ENCODE assay signal across 16 cellular contexts in genomic region chr12:54980341-54980740, GRCh38. TPM values are rescaled to one million over a fixed set of nuclear protein-coding genes. Genes with fewer than 3 reads are reported as not detected.
A peak's percentile ranks its signal among the peaks of the same experiment; 100 is the strongest.
DNase-seq lines count a peak whose midpoint lies in the region; ATAC-seq and TF ChIP-seq lines count a peak whose summit lies in the region.
"Had no signal": no experiment of that assay in that cellular context is flagged by ENCODE, and none has a peak within 500 bp of the region (broad histone marks: within the 10 kb centered on the region; RNA-seq: fewer than 3 reads in every experiment).

No MANE protein-coding gene starts in this region.

- H4K5ac ChIP-seq in mesendoderm (ENCODE audit: low read length), result no peak overlapping the region

- peak overlapping the region; percentile 90 to 92 (median 91) for H3K4me3 Mint-ChIP-seq in T-cell
- peak overlapping the region; percentile 85 for H3K4me3 Mint-ChIP-seq in activated CD8-positive, alpha-beta T cell treated with anti-CD3 and anti-CD28 coated beads for 36 hours
- peak overlapping the region; percentile 87 for H3K4me3 Mint-ChIP-seq in activated naive CD8-positive, alpha-beta T cell treated with anti-CD3 and anti-CD28 coated beads for 36 hours
- H3K4me3 Mint-ChIP-seq: H9 had no signal

- no peak overlapping the region for H2AK5ac ChIP-seq in mesendoderm (ENCODE audit: low read length)

- no CpG with 5 or more reads among the region's 5 CpGs for WGBS in mesendoderm (ENCODE audit: extremely low coverage, insufficient coverage, low lambda C conversion rate)

- no peak overlapping the region for H3K27ac ChIP-seq in mesendoderm (ENCODE audit: low read depth, low read length)
- H3K27ac ChIP-seq: suprapubic skin had no signal

- no peaks in the 10 kb centered on the region for H3K79me2 ChIP-seq in mesendoderm (ENCODE audit: control insufficient read depth, insufficient read depth, low read length)

- no peak overlapping the region for H2BK15ac ChIP-seq in mesendoderm (replicated peaks; ENCODE audit: low read depth)

- peaks cover 80 to 95% (median 94%) of the 10 kb centered on the region in 3 donors for H3K4me1 Mint-ChIP-seq in T-cell
- H3K4me1 Mint-ChIP-seq in activated CD8-positive, alpha-beta T cell treated with anti-CD3 and anti-CD28 coated beads for 36 hours (ENCODE audit: low read depth), result peaks cover 60% of the 10 kb centered on the region
- peaks cover 71% of the 10 kb centered on the region for H3K4me1 Mint-ChIP-seq in activated naive CD8-positive, alpha-beta T cell treated with anti-CD3 and anti-CD28 coated beads for 36 hours

- no peak overlapping the region for H3K4me3 ChIP-seq in mesendoderm (ENCODE audit: low read length)
- H3K4me3 ChIP-seq: suprapubic skin had no signal

- H3K18ac ChIP-seq in mesendoderm (ENCODE audit: low read length), result no peak overlapping the region

- peak overlapping the region; percentile 92 to 98 for H3K27ac Mint-ChIP-seq in T-cell
- H3K27ac Mint-ChIP-seq in activated CD8-positive, alpha-beta T cell treated with anti-CD3 and anti-CD28 coated beads for 36 hours, result peak overlapping the region; percentile 94
- peak overlapping the region; percentile 91 for H3K27ac Mint-ChIP-seq in activated naive CD8-positive, alpha-beta T cell treated with anti-CD3 and anti-CD28 coated beads for 36 hours
- H3K27ac Mint-ChIP-seq: H9 had no signal

- no peaks in the 10 kb centered on the region for H3K9me3 Mint-ChIP-seq in T-cell
- H3K9me3 Mint-ChIP-seq in activated CD8-positive, alpha-beta T cell treated with anti-CD3 and anti-CD28 coated beads for 36 hours, result no peaks in the 10 kb centered on the region
- H3K9me3 Mint-ChIP-seq in activated naive CD8-positive, alpha-beta T cell treated with anti-CD3 and anti-CD28 coated beads for 36 hours, result no peaks in the 10 kb centered on the region
- H3K9me3 Mint-ChIP-seq: H9 had no signal

- TF ChIP-seq CTCF in activated CD8-positive, alpha-beta T cell treated with anti-CD3 and anti-CD28 coated beads for 36 hours (IDR thresholded peaks at IDR 0.05), result no peak

- no peak overlapping the region for H4K8ac ChIP-seq in mesendoderm (ENCODE audit: low read depth, low read length)

- ATAC-seq in T-cell (replicated peaks in 1 of 4) (peak in 2 of 4 experiments; percentile 25 to 28), GM18858 (IDR thresholded peaks at IDR 0.05; ENCODE audit: unreplicated experiment) (no peak), GM18502 (IDR thresholded peaks at IDR 0.05; ENCODE audit: poor library complexity, unreplicated experiment) (no peak)
- ATAC-seq in activated CD8-positive, alpha-beta T cell treated with anti-CD3 and anti-CD28 coated beads for 36 hours, result no peak

- POLR2A ChIA-PET in T-cell (lab: Charles Lee), result interaction anchor here (0.6 to 1.0 kb wide), 2 partner anchors 13 to 125 kb away, joined by 3 to 4 read pairs; no protein-coding TSS in a partner anchor
- POLR2A ChIA-PET in activated CD8-positive, alpha-beta T cell treated with anti-CD3 and anti-CD28 coated beads for 36 hours (lab: Charles Lee), result interaction anchor here (0.6 to 1.3 kb wide), 5 partner anchors 11 to 21 kb away, joined by 3 to 6 read pairs (median 4); no protein-coding TSS in a partner anchor

- DNase-seq in T-cell (peak in 26 of 34 experiments; percentile 23 to 61 (median 36)), 8988T (no peak), mesendoderm (no peak)
- peak; percentile 63 for DNase-seq in activated CD8-positive, alpha-beta T cell treated with anti-CD3 and anti-CD28 coated beads for 36 hours
- peak; percentile 39 for DNase-seq in activated naive CD8-positive, alpha-beta T cell treated with anti-CD3 and anti-CD28 coated beads for 36 hours
- DNase-seq in stimulated activated CD8-positive, alpha-beta memory T cell treated with anti-CD3 and anti-CD28 coated beads, Interleukin-4, amount 100 ng/mL, for 48 hours, result peak; percentile 71
- DNase-seq: activated CD4-positive, CD25-positive, alpha-beta regulatory T cell treated with anti-CD3 and anti-CD28 coated beads, Interleukin-2, amount 50 U/mL, for 72 hours; H9; islet precursor cell; MM.1S had no signal

- peaks cover 73% of the 10 kb centered on the region for H3K36me3 Mint-ChIP-seq in T-cell
- peaks cover 87% of the 10 kb centered on the region for H3K36me3 Mint-ChIP-seq in activated CD8-positive, alpha-beta T cell treated with anti-CD3 and anti-CD28 coated beads for 36 hours (ENCODE audit: low read depth)
- peaks cover 82% of the 10 kb centered on the region for H3K36me3 Mint-ChIP-seq in activated naive CD8-positive, alpha-beta T cell treated with anti-CD3 and anti-CD28 coated beads for 36 hours

- no peak overlapping the region for H2BK120ac ChIP-seq in mesendoderm (ENCODE audit: low read depth, low read length)

- no peak overlapping the region for H3K4me2 ChIP-seq in mesendoderm (ENCODE audit: low read length)

- no peak overlapping the region for H3K56ac ChIP-seq in mesendoderm (ENCODE audit: low read length)

- CTCF ChIA-PET in T-cell (lab: Charles Lee), result interaction anchor here in 1 of 2 donors (0.7 to 1.8 kb wide), 5 partner anchors 11 to 250 kb away, joined by 4 to 11 read pairs (median 6); no protein-coding TSS in a partner anchor
- CTCF ChIA-PET in activated CD8-positive, alpha-beta T cell treated with anti-CD3 and anti-CD28 coated beads for 36 hours (lab: Charles Lee), result interaction anchor here (1.0 to 16.4 kb wide), 7 partner anchors 12 to 231 kb away, joined by 3 to 141 read pairs (median 4); no protein-coding TSS in a partner anchor

- no peaks in the 10 kb centered on the region for H3K36me3 ChIP-seq in mesendoderm (ENCODE audit: control insufficient read depth, insufficient read depth, low read length)
- H3K36me3 ChIP-seq: suprapubic skin had no signal

- H3K79me1 ChIP-seq in mesendoderm (ENCODE audit: low read length), result no peaks in the 10 kb centered on the region

- no peaks in the 10 kb centered on the region for H3K27me3 Mint-ChIP-seq in T-cell
- no peaks in the 10 kb centered on the region for H3K27me3 Mint-ChIP-seq in activated CD8-positive, alpha-beta T cell treated with anti-CD3 and anti-CD28 coated beads for 36 hours
- H3K27me3 Mint-ChIP-seq in activated naive CD8-positive, alpha-beta T cell treated with anti-CD3 and anti-CD28 coated beads for 36 hours, result no peaks in the 10 kb centered on the region

- no peak overlapping the region for H3K9ac ChIP-seq in mesendoderm (ENCODE audit: low read length)

- no peak overlapping the region for H2BK5ac ChIP-seq in mesendoderm (ENCODE audit: low read length)

- no peak overlapping the region for H3K4ac ChIP-seq in mesendoderm (ENCODE audit: low read depth, low read length)

- intact Hi-C loops in activated CD8-positive, alpha-beta T cell treated with anti-CD3 and anti-CD28 coated beads for 36 hours (cut with micrococcal nuclease), result loop anchor here (10.0 kb wide), 1 partner anchor 46 kb away; no protein-coding TSS in a partner anchor

- H3K27me3 ChIP-seq in mesendoderm (ENCODE audit: insufficient read depth, low read length, poor library complexity), result no peaks in the 10 kb centered on the region
- H3K27me3 ChIP-seq: suprapubic skin had no signal

- no peak overlapping the region for H3K23ac ChIP-seq in mesendoderm (ENCODE audit: low read length)

- H3K4me1 ChIP-seq in mesendoderm (ENCODE audit: control insufficient read depth, low read depth, low read length), result no peaks in the 10 kb centered on the region
- H3K4me1 ChIP-seq: suprapubic skin had no signal

RNA-seq across cellular contexts. Expression of gene TESPA1, which starts 4.2 kb away (rescaled TPM):
- 100 to 1,000 TPM; 141 to 215 (median 170) TPM for total RNA-seq in T-cell
- 100 to 1,000 TPM; 107 to 112 TPM for total RNA-seq in activated CD8-positive, alpha-beta T cell treated with anti-CD3 and anti-CD28 coated beads for 36 hours
- total RNA-seq in activated naive CD8-positive, alpha-beta T cell treated with anti-CD3 and anti-CD28 coated beads for 36 hours, result 10 to 100 TPM; 92.6 to 95.9 TPM
- polyA plus RNA-seq in mesendoderm (2013, experiment 1 of 2), result 0.28 TPM
- 0.22 TPM for polyA plus RNA-seq in mesendoderm (2013, experiment 2 of 2)
- total RNA-seq: frontal cortex, H9, renal cortical epithelial cell, SK-MEL-5 had no signal

RNA-seq across cellular contexts. Expression of gene NEUROD4, which starts 39.4 kb away (rescaled TPM):
- total RNA-seq in T-cell, result under 1 TPM in 1 of 5 donors, not detected in 4; 0.06 TPM
- not detected for total RNA-seq in activated CD8-positive, alpha-beta T cell treated with anti-CD3 and anti-CD28 coated beads for 36 hours
- total RNA-seq in activated naive CD8-positive, alpha-beta T cell treated with anti-CD3 and anti-CD28 coated beads for 36 hours, result not detected
- polyA plus RNA-seq in mesendoderm (2013, experiment 1 of 2), result not detected
- polyA plus RNA-seq in mesendoderm (2013, experiment 2 of 2), result not detected
- total RNA-seq: H9, renal cortical epithelial cell, SK-MEL-5, suprapubic skin had no signal

Comparison
In these comparisons a context has a peak if more than half of its experiments do, and no peak if none do; other contexts are left out.
1. DNase-seq: peak in T-cell (26 of 34), activated CD8-positive, alpha-beta T cell treated with anti-CD3 and anti-CD28 coated beads for 36 hours (single experiment), activated naive CD8-positive, alpha-beta T cell treated with anti-CD3 and anti-CD28 coated beads for 36 hours (single experiment) and stimulated activated CD8-positive, alpha-beta memory T cell treated with anti-CD3 and anti-CD28 coated beads, Interleukin-4, amount 100 ng/mL, for 48 hours (single experiment); none in 8988T (single experiment) and mesendoderm (single experiment).
2. Peak in every context shown above with its lines, with median percentiles within 50 percentile points of each other: H3K27ac Mint-ChIP-seq and H3K4me3 Mint-ChIP-seq.